Comparison of ENCODE assay signal across 8 cellular contexts in genomic region chr5:96661841-96662724, GRCh38. TPM values are rescaled to one million over a fixed set of nuclear protein-coding genes. Genes with fewer than 3 reads are reported as not detected.
DNase-seq lines count a peak whose midpoint lies in the region; ATAC-seq and TF ChIP-seq lines count a peak whose summit lies in the region.

Gene CAST, plus strand, starts transcription at chr5:96662376. Its CDS starts 47 bp downstream, at chr5:96662423.

- H3K27ac Mint-ChIP-seq in CD4-positive, alpha-beta memory T cell = peak within 1 kb of the TSS; percentile 96 to 99 (median 98)

- peak within 1 kb of the TSS; percentile 84 for H2AFZ ChIP-seq in neuron (ENCODE audit: low read depth, low read length)

- H3K9me3 Mint-ChIP-seq in CD4-positive, alpha-beta memory T cell = peaks cover 0 to 4% (median 0%) of the 10 kb centered on the region in 8 donors

- peaks cover 0 to 18% of the 10 kb centered on the region in 2 donors for H3K36me3 Mint-ChIP-seq in CD4-positive, alpha-beta memory T cell

- peak within 1 kb of the TSS; percentile 88 to 89 for H3K4me3 ChIP-seq in CD4-positive, alpha-beta memory T cell (ENCODE audit: low read length in 2 of 2)
- H3K4me3 ChIP-seq in RWPE2 (ENCODE audit: severe bottlenecking) = peak within 1 kb of the TSS; percentile 62
- peak within 1 kb of the TSS; percentile 52 for H3K4me3 ChIP-seq in neuron (ENCODE audit: low read length)
- peak within 1 kb of the TSS; percentile 84 to 96 (median 87) for H3K4me3 ChIP-seq in subcutaneous abdominal adipose tissue (ENCODE audit: low read depth in 1 of 5, low read length in 5 of 5)

- POLR2A ChIA-PET in CD4-positive, alpha-beta memory T cell (lab: Charles Lee; ENCODE audit: partially characterized antibody) = interaction anchor here (0.7 to 3.9 kb wide), 34 partner anchors 8 to 1107 kb away, joined by 3 to 50 read pairs (median 6); partner anchors contain the start of genes ARSK, ELL2, ERAP1 and GLRX

- CTCF ChIA-PET in CD4-positive, alpha-beta memory T cell (lab: Charles Lee; ENCODE audit: partially characterized antibody) = interaction anchor here (0.5 to 2.6 kb wide), 9 partner anchors 10 to 91 kb away, joined by 3 to 9 read pairs (median 3); no protein-coding TSS in a partner anchor

- peak; percentile 6 for TF ChIP-seq CTCF in RWPE2 (IDR thresholded peaks at IDR 0.05; ENCODE audit: poor library complexity, severe bottlenecking)

- H3K27me3 ChIP-seq in CD4-positive, alpha-beta memory T cell (ENCODE audit: insufficient read depth, low read length) = no peaks in the 10 kb centered on the region
- no peaks in the 10 kb centered on the region for H3K27me3 ChIP-seq in RWPE2 (ENCODE audit: insufficient read depth, poor library complexity, severe bottlenecking)
- H3K27me3 ChIP-seq in neuron (ENCODE audit: insufficient read depth, low read length) = no peaks in the 10 kb centered on the region
- H3K27me3 ChIP-seq in subcutaneous abdominal adipose tissue (ENCODE audit: control insufficient read depth in 5 of 5, insufficient read depth in 4 of 5, low read length in 5 of 5) = no peaks in the 10 kb centered on the region

- peaks cover 51% of the 10 kb centered on the region for H3K4me1 ChIP-seq in CD4-positive, alpha-beta memory T cell (ENCODE audit: insufficient read depth, low read length)
- peaks cover 41% of the 10 kb centered on the region for H3K4me1 ChIP-seq in RWPE2 (ENCODE audit: insufficient read depth, poor library complexity, severe bottlenecking)
- H3K4me1 ChIP-seq in neuron (ENCODE audit: insufficient read depth, low read length) = peaks cover 7% of the 10 kb centered on the region
- H3K4me1 ChIP-seq in subcutaneous abdominal adipose tissue (ENCODE audit: control insufficient read depth in 5 of 5, insufficient read depth in 5 of 5, low read length in 5 of 5) = peaks cover 0 to 45% (median 27%) of the 10 kb centered on the region in 5 donors

- H3K4me3 Mint-ChIP-seq in CD4-positive, alpha-beta memory T cell = peak within 1 kb of the TSS; percentile 96 to 98 (median 98)

- H3K9ac ChIP-seq in subcutaneous abdominal adipose tissue (ENCODE audit: low read length in 5 of 5) = peak within 1 kb of the TSS; percentile 50 to 99 (median 94)

- ATAC-seq in GM19351 (IDR thresholded peaks at IDR 0.05; ENCODE audit: unreplicated experiment) (peak; percentile 64), HG03520 (IDR thresholded peaks at IDR 0.05; ENCODE audit: unreplicated experiment) (peak; percentile 48), RWPE2 (ENCODE audit: low read depth) (peak; percentile 75)

- no peaks in the 10 kb centered on the region for H3K9me3 ChIP-seq in CD4-positive, alpha-beta memory T cell (ENCODE audit: control insufficient read depth in 1 of 2, low read length in 2 of 2)
- H3K9me3 ChIP-seq in RWPE2 (ENCODE audit: severe bottlenecking) = no peaks in the 10 kb centered on the region
- no peaks in the 10 kb centered on the region for H3K9me3 ChIP-seq in neuron (ENCODE audit: low read length)
- H3K9me3 ChIP-seq in subcutaneous abdominal adipose tissue (ENCODE audit: control insufficient read depth in 5 of 5, low read length in 5 of 5) = no peaks in the 10 kb centered on the region

- peak; percentile 76 to 89 (median 81) for DNase-seq in CD4-positive, alpha-beta memory T cell
- DNase-seq in RWPE2 (ENCODE audit: low spot score) = peak; percentile 98
- DNase-seq in activated effector memory CD4-positive, alpha-beta T cell treated with Interleukin-2 at 50 U/mL for 16 hours = peak; percentile 73
- peak; percentile 97 for DNase-seq in fibroblast of the conjunctiva (ENCODE audit: low read depth)

- H3K27ac ChIP-seq in CD4-positive, alpha-beta memory T cell (ENCODE audit: low read depth, low read length) = peak within 1 kb of the TSS; percentile 93
- H3K27ac ChIP-seq in RWPE2 (ENCODE audit: poor library complexity, severe bottlenecking) (peak within 1 kb of the TSS; percentile 91), subcutaneous abdominal adipose tissue (ENCODE audit: low read depth, low read length) (peak within 1 kb of the TSS; percentile 99)

- H3K36me3 ChIP-seq in CD4-positive, alpha-beta memory T cell (ENCODE audit: insufficient read depth, low read length) = no peaks in the 10 kb centered on the region
- H3K36me3 ChIP-seq in RWPE2 (ENCODE audit: low read depth) (peaks cover 21% of the 10 kb centered on the region), neuron (ENCODE audit: insufficient read depth, low read length) (no peaks in the 10 kb centered on the region), subcutaneous abdominal adipose tissue (ENCODE audit: control insufficient read depth in 5 of 5, insufficient read depth in 5 of 5, low read length in 5 of 5) (peaks cover 0 to 2% (median 0%) of the 10 kb centered on the region in 5 donors)

- intact Hi-C loops in CD4-positive, alpha-beta memory T cell (cut with micrococcal nuclease) = loop anchor here (1.0 to 10.0 kb wide), 8 partner anchors 41 to 1107 kb away; partner anchors contain the start of genes ARSK, ELL2, ERAP1 and RFESD

- peaks cover 35 to 67% (median 53%) of the 10 kb centered on the region in 4 donors for H3K4me1 Mint-ChIP-seq in CD4-positive, alpha-beta memory T cell

- H3K27me3 Mint-ChIP-seq in CD4-positive, alpha-beta memory T cell = no peaks in the 10 kb centered on the region

RNA-seq across cellular contexts. Expression of gene CAST, which starts in this region (rescaled TPM):
- total RNA-seq in CD4-positive, alpha-beta memory T cell = 100 to 1,000 TPM; 196 to 207 TPM
- 10 to 100 TPM; 24.0 to 98.8 TPM for polyA plus RNA-seq in CD4-positive, alpha-beta memory T cell

Comparison
In these comparisons a context has a peak if more than half of its experiments do, and no peak if none do; other contexts are left out.
1. Peak in every context shown above with its lines: DNase-seq, ATAC-seq, H3K4me3 ChIP-seq and H3K27ac ChIP-seq.